8 cellular contexts compared by ENCODE assay signal in genomic region chr3:13091898-13092620, GRCh38. TPM values are rescaled to one million over a fixed set of nuclear protein-coding genes. Genes with fewer than 3 reads are reported as not detected.
DNase-seq lines count a peak whose midpoint lies in the region; ATAC-seq and TF ChIP-seq lines count a peak whose summit lies in the region.

No MANE protein-coding gene starts in this region.

- no peaks in the 10 kb centered on the region for H3K36me3 Mint-ChIP-seq in naive B cell

- H3K27ac ChIP-seq in OCI-LY3 (ENCODE audit: low read length): peak overlapping the region; percentile 6; the same call in 1 of the 2 replicates

- H3K27me3 Mint-ChIP-seq in naive B cell: peaks cover 4 to 11% (median 8%) of the 10 kb centered on the region in 3 donors

- DNase-seq in NCI-H1694 (lab: John Stamatoyannopoulos, UW): peak; percentile 11
- DNase-seq in NCI-H1694 treated with DMSO at 0.1 percent for 48 hours (lab: John Stamatoyannopoulos, UW): no peak
- peak; percentile 70 for DNase-seq in activated T-cell treated with anti-CD3 and anti-CD28 coated beads for 1 hour (ENCODE audit: low read depth)
- DNase-seq in erythroblast (lab: John Stamatoyannopoulos, UW): peak; percentile 73 to 85
- peak; percentile 81 for DNase-seq in naive B cell
- DNase-seq in stimulated activated CD8-positive, alpha-beta memory T cell treated with anti-CD3 and anti-CD28 coated beads, Interleukin-7, amount 100 ng/mL, for 24 hours (ENCODE audit: low read depth): peak; percentile 69

- ATAC-seq in HG03135 (IDR thresholded peaks at IDR 0.05; ENCODE audit: unreplicated experiment): peak; percentile 61
- ATAC-seq in naive B cell (ENCODE audit: low read depth in 2 of 2): peak; percentile 31 to 47

- peak overlapping the region; percentile 62 for H3K4me2 ChIP-seq in OCI-LY3 (ENCODE audit: low read length)

- peak overlapping the region; percentile 83 to 98 (median 90) for H3K27ac Mint-ChIP-seq in naive B cell

- H3K9me3 ChIP-seq in OCI-LY3 (ENCODE audit: insufficient read depth, low read length): no peaks in the 10 kb centered on the region

- peaks cover 51% of the 10 kb centered on the region for H3K4me1 ChIP-seq in OCI-LY3 (ENCODE audit: low read length)

- H3K4me3 Mint-ChIP-seq in naive B cell: peak overlapping the region in 3 of 8 donors; percentile 3 to 75 (median 26)

- peak; percentile 94 for TF ChIP-seq CTCF in OCI-LY3 (IDR thresholded peaks at IDR 0.05; ENCODE audit: low read depth, low read length)

- H3K9ac ChIP-seq in OCI-LY3 (ENCODE audit: low read length): peak overlapping the region; percentile 11; the same call in 1 of the 2 replicates

- peak overlapping the region; percentile 34; the same call in 1 of the 2 replicates for H3K4me3 ChIP-seq in OCI-LY3 (ENCODE audit: low read length)

- no peaks in the 10 kb centered on the region for H3K27me3 ChIP-seq in OCI-LY3 (ENCODE audit: low read depth, low read length)

- H3K36me3 ChIP-seq in OCI-LY3 (replicated peaks; ENCODE audit: low read depth, low read length): no peaks in the 10 kb centered on the region

- no peaks in the 10 kb centered on the region for H4K20me1 ChIP-seq in OCI-LY3 (ENCODE audit: insufficient read depth, low read length)

- peaks cover 62 to 80% (median 69%) of the 10 kb centered on the region in 3 donors for H3K4me1 Mint-ChIP-seq in naive B cell

- H2AFZ ChIP-seq in OCI-LY3 (ENCODE audit: low read depth, low read length): peak overlapping the region; percentile 56; the same call in 1 of the 2 replicates

- H3K9me3 Mint-ChIP-seq in naive B cell: no peaks in the 10 kb centered on the region

- TF ChIP-seq POLR2A in erythroblast (IDR thresholded peaks at IDR 0.05; ENCODE audit: low read length): no peak

- no peaks in the 10 kb centered on the region for H3K79me2 ChIP-seq in OCI-LY3 (ENCODE audit: low read length)

RNA-seq across cellular contexts. Expression of gene IQSEC1, which starts 18.8 kb away (rescaled TPM):
- 10 to 100 TPM; 14.6 to 73.4 (median 36.9) TPM for polyA plus RNA-seq in naive B cell (ENCODE audit: low read depth in 6 of 6)
